In the genomic region with DNA sequence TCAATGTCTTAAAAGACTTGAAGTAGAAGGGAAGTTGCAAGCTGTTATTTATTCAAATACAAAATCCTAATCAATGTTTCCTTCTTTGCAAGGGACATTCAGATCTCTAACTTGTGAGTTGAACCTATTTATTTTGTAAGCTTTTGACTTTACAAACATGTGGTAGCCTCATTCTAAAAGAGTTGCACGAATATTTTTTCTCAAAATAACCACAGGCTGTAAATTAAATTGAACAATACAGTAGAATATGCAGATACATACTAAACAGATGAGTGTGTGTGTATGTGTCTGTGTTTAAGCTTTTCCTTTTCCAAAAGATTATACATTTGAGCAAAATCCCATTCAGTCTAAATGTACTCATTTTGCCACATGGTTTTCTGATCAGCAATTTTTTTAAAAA, we compare ENCODE assay signal across 35 cellular contexts. TPM values are rescaled to one million over a fixed set of nuclear protein-coding genes. Genes with fewer than 3 reads are reported as not detected.
DNase-seq lines count a peak whose midpoint lies in the region; FAIRE-seq and TF ChIP-seq lines count a peak whose summit lies in the region.
"Had no signal": no experiment of that assay in that cellular context is flagged by ENCODE, and none has a peak within 500 bp of the region (broad histone marks: within the 10 kb centered on the region; RNA-seq: fewer than 3 reads in every experiment).

No MANE protein-coding gene starts in this region.

- H3K36me3 ChIP-seq in BJ (ENCODE audit: control insufficient read depth, insufficient read depth, low read length) (no peaks in the 10 kb centered on the region), astrocyte (ENCODE audit: insufficient read depth, low read length) (no peaks in the 10 kb centered on the region)
- H3K36me3 ChIP-seq: SJSA1, spleen, tibial nerve had no signal

- no peaks in the 10 kb centered on the region for H3K9me3 ChIP-seq in astrocyte (ENCODE audit: insufficient read depth, low read depth, low read length)
- H3K9me3 ChIP-seq: Caco-2, SJSA1, spleen, tibial nerve had no signal

- H3K4me1 Mint-ChIP-seq in HFFc6 (ENCODE audit: low read depth): peaks cover 71% of the 10 kb centered on the region
- peaks cover 4% of the 10 kb centered on the region for H3K4me1 Mint-ChIP-seq in astrocyte (ENCODE audit: low read depth, unreplicated experiment)
- H3K4me1 Mint-ChIP-seq in osteocyte (ENCODE audit: unreplicated experiment): peaks cover 39% of the 10 kb centered on the region
- H3K4me1 Mint-ChIP-seq: activated T-helper 17 cell treated with anti-CD3 and anti-CD28 coated beads, Interleukin-2, amount 50 U/mL, for 72 hours; central memory CD8-positive, alpha-beta T cell had no signal

- H3K27ac ChIP-seq in astrocyte (ENCODE audit: low read depth, low read length): no peak overlapping the region
- H3K27ac ChIP-seq: C4-2B, SJSA1, spleen, tibial nerve had no signal

- H3K27me3 Mint-ChIP-seq in HFFc6 (ENCODE audit: insufficient read depth): no peaks in the 10 kb centered on the region
- peaks cover 3% of the 10 kb centered on the region for H3K27me3 Mint-ChIP-seq in astrocyte (ENCODE audit: low read depth, unreplicated experiment)
- no peaks in the 10 kb centered on the region for H3K27me3 Mint-ChIP-seq in osteocyte (ENCODE audit: unreplicated experiment)

- H3K9me3 Mint-ChIP-seq in HFFc6 (no peaks in the 10 kb centered on the region), astrocyte (ENCODE audit: unreplicated experiment) (no peaks in the 10 kb centered on the region), osteocyte (ENCODE audit: unreplicated experiment) (no peaks in the 10 kb centered on the region)
- H3K9me3 Mint-ChIP-seq: activated naive CD4-positive, alpha-beta T cell treated with anti-CD3 and anti-CD28 coated beads, Interleukin-2, amount 50 U/mL, for 72 hours; activated T-helper 17 cell treated with anti-CD3 and anti-CD28 coated beads, Interleukin-2, amount 50 U/mL, for 72 hours; central memory CD8-positive, alpha-beta T cell had no signal

- TF ChIP-seq CTCF in BJ (IDR thresholded peaks at IDR 0.05; ENCODE audit: insufficient read depth, low read depth, low read length): no peak
- no peak for TF ChIP-seq CTCF in HFFc6 (IDR thresholded peaks at IDR 0.05)
- no peak for TF ChIP-seq CTCF in astrocyte (IDR thresholded peaks at IDR 0.05; ENCODE audit: insufficient read depth, low read depth, low read length)
- TF ChIP-seq CTCF in osteocyte (IDR thresholded peaks at IDR 0.05): no peak

- peak; percentile 47 for DNase-seq in BJ (ENCODE audit: low read depth)
- peak; percentile 64 for DNase-seq in HFFc6
- DNase-seq in astrocyte (ENCODE audit: low read depth): peak; percentile 26
- DNase-seq in osteocyte (ENCODE audit: extremely low spot score, unreplicated experiment): no peak
- no peak for DNase-seq in amygdala (lab: John Stamatoyannopoulos, UW)
- DNase-seq in DMS 273 treated with DMSO at 0.1 percent for 48 hours (lab: John Stamatoyannopoulos, UW): no peak
- DNase-seq in mucosa of gallbladder (ENCODE audit: low spot score): no peak
- no peak for DNase-seq in DMS79 (lab: John Stamatoyannopoulos, UW)
- DNase-seq: activated CD4-positive, alpha-beta T cell treated with anti-CD3 and anti-CD28 coated beads, Interleukin-2, amount 50 U/mL, for 48 hours; activated CD8-positive, alpha-beta memory T cell treated with anti-CD3 and anti-CD28 coated beads, Interleukin-2, amount 50 U/mL, for 4 hours; Caco-2; dermis blood vessel endothelial cell; GOT3; head of caudate nucleus; left ventricle myocardium superior; midbrain; MM.1S; naive thymus-derived CD8-positive, alpha-beta T cell; NCI-H1417 treated with DMSO at 0.1 percent for 48 hours; NCI-H2081 treated with DMSO at 0.1 percent for 48 hours; NCI-H226; spleen had no signal

- H3K4me1 ChIP-seq in astrocyte (ENCODE audit: insufficient read depth, low read length): peaks cover 4% of the 10 kb centered on the region
- H3K4me1 ChIP-seq: Caco-2 had no signal

- CTCF ChIA-PET in BJ (lab: Yijun Ruan, JAX): interaction anchor here (0.8 to 2.4 kb wide), 3 partner anchors 8 to 301 kb away, joined by 3 to 5 read pairs (median 5); no protein-coding TSS in a partner anchor

- H3K27ac Mint-ChIP-seq in HFFc6 (peak overlapping the region; percentile 39), astrocyte (ENCODE audit: unreplicated experiment) (no peak overlapping the region), osteocyte (ENCODE audit: unreplicated experiment) (peak overlapping the region; percentile 61)
- H3K27ac Mint-ChIP-seq: activated naive CD4-positive, alpha-beta T cell treated with anti-CD3 and anti-CD28 coated beads, Interleukin-2, amount 50 U/mL, for 72 hours; activated T-helper 17 cell treated with anti-CD3 and anti-CD28 coated beads, Interleukin-2, amount 50 U/mL, for 72 hours; naive thymus-derived CD8-positive, alpha-beta T cell had no signal

- no peak overlapping the region for H3K4me3 ChIP-seq in BJ (ENCODE audit: low read depth, low read length)
- H3K4me3 ChIP-seq in astrocyte (ENCODE audit: insufficient read depth, low read depth, low read length): no peak overlapping the region
- H3K4me3 ChIP-seq: SJSA1, spleen, tibial nerve had no signal

- no peaks in the 10 kb centered on the region for H3K27me3 ChIP-seq in BJ (ENCODE audit: control insufficient read depth, insufficient read depth, low read length)
- H3K27me3 ChIP-seq in astrocyte (ENCODE audit: insufficient read depth, low read length): no peaks in the 10 kb centered on the region
- H3K27me3 ChIP-seq: SJSA1, tibial nerve had no signal

- H3K4me3 Mint-ChIP-seq in HFFc6: peak overlapping the region; percentile 27
- H3K4me3 Mint-ChIP-seq in astrocyte (ENCODE audit: unreplicated experiment): no peak overlapping the region
- no peak overlapping the region for H3K4me3 Mint-ChIP-seq in osteocyte (ENCODE audit: unreplicated experiment)
- H3K4me3 Mint-ChIP-seq: activated T-helper 17 cell treated with anti-CD3 and anti-CD28 coated beads, Interleukin-2, amount 50 U/mL, for 72 hours; central memory CD8-positive, alpha-beta T cell; naive thymus-derived CD8-positive, alpha-beta T cell had no signal

- POLR2A ChIA-PET in BJ (lab: Charles Lee): no interaction called here

- FAIRE-seq in astrocyte (lab: Jason Lieb, UNC): peak; percentile 59
- FAIRE-seq: endometrium, keratinocyte had no signal

- H4K20me1 ChIP-seq in astrocyte (ENCODE audit: insufficient read depth, low read length): no peaks in the 10 kb centered on the region

- no peak overlapping the region for H3K9ac ChIP-seq in astrocyte (ENCODE audit: low read length)

- no peak overlapping the region for H2AFZ ChIP-seq in astrocyte (ENCODE audit: low read depth, low read length)

- peak overlapping the region; percentile 30 for H3K4me2 ChIP-seq in astrocyte (ENCODE audit: low read length)

- H3K36me3 Mint-ChIP-seq in HFFc6 (ENCODE audit: low read depth): peaks cover 6% of the 10 kb centered on the region
- H3K36me3 Mint-ChIP-seq in astrocyte (ENCODE audit: low read depth, unreplicated experiment): no peaks in the 10 kb centered on the region
- peaks cover 12% of the 10 kb centered on the region for H3K36me3 Mint-ChIP-seq in osteocyte (ENCODE audit: unreplicated experiment)

- no peaks in the 10 kb centered on the region for H3K79me2 ChIP-seq in astrocyte (ENCODE audit: insufficient read depth, low read length)

RNA-seq across cellular contexts. Expression of gene DYNLT5, which starts 4.8 kb away (rescaled TPM):
- polyA plus RNA-seq in BJ (2011; rRNA removed): 0.52 and 1.1 TPM in 2 replicates
- polyA minus RNA-seq in BJ (2011; rRNA and poly(A)+ RNA removed): not detected in 2 replicates
- total RNA-seq in HFFc6 (2021; fragmentation: NEBNext Ultra II Directional; extraction: Animal tissue kit (Norgen Biotek cat#: 25700)): 1 to 10 TPM in 4 of 6 experiments, under 1 TPM in 2; 0.69 to 2.4 (median 1.8) TPM
- total RNA-seq in astrocyte (0.20 TPM in 1 of 2 replicates, not detected in the other), osteocyte (0.18 and 0.35 TPM in 2 replicates), mucosa of gallbladder (0.32 TPM)
- total RNA-seq: A673; activated naive CD4-positive, alpha-beta T cell treated with anti-CD3 and anti-CD28 coated beads, Interleukin-2, amount 50 U/mL, for 72 hours; activated T-helper 17 cell treated with anti-CD3 and anti-CD28 coated beads, Interleukin-2, amount 50 U/mL, for 72 hours; Caco-2; naive thymus-derived CD8-positive, alpha-beta T cell; RPMI7951; SJSA1; T-helper 1 cell treated with Interleukin-12 subunit alpha and Interleukin-12 subunit beta and Interleukin-4 antibody, amounts not matched to agents 30 ng/mL and 1 ng/mL, for 36 hours had no signal
- polyA plus RNA-seq: keratinocyte; naive thymus-derived CD8-positive, alpha-beta T cell had no signal

RNA-seq across cellular contexts. Expression of gene INSL5, which starts 53.6 kb away (rescaled TPM):
- polyA plus RNA-seq in BJ (2011; rRNA removed): not detected in 2 replicates
- polyA minus RNA-seq in BJ (2011; rRNA and poly(A)+ RNA removed): not detected in 2 replicates
- total RNA-seq in HFFc6 (2021; fragmentation: NEBNext Ultra II Directional; extraction: Animal tissue kit (Norgen Biotek cat#: 25700)): not detected
- total RNA-seq in astrocyte (not detected in 2 replicates), osteocyte (not detected in 2 replicates), mucosa of gallbladder (0.60 TPM)
- total RNA-seq: A673; activated naive CD4-positive, alpha-beta T cell treated with anti-CD3 and anti-CD28 coated beads, Interleukin-2, amount 50 U/mL, for 72 hours; activated T-helper 17 cell treated with anti-CD3 and anti-CD28 coated beads, Interleukin-2, amount 50 U/mL, for 72 hours; Caco-2; dermis blood vessel endothelial cell; left ventricle myocardium superior; naive thymus-derived CD8-positive, alpha-beta T cell; omental fat pad; renal cortical epithelial cell; RPMI7951; SJSA1; spleen; T-helper 1 cell treated with Interleukin-12 subunit alpha and Interleukin-12 subunit beta and Interleukin-4 antibody, amounts not matched to agents 30 ng/mL and 1 ng/mL, for 36 hours; tibial nerve had no signal
- polyA plus RNA-seq: keratinocyte; naive thymus-derived CD8-positive, alpha-beta T cell had no signal

Comparison
In these comparisons a context has a peak if more than half of its experiments do, and no peak if none do; other contexts are left out.
1. DNase-seq: peak in BJ (single experiment), HFFc6 (single experiment) and astrocyte (single experiment); none in osteocyte (single experiment), amygdala (0 of 56), DMS 273 treated with DMSO at 0.1 percent for 48 hours (single experiment), mucosa of gallbladder (single experiment) and DMS79 (single experiment).